In the genomic region with DNA sequence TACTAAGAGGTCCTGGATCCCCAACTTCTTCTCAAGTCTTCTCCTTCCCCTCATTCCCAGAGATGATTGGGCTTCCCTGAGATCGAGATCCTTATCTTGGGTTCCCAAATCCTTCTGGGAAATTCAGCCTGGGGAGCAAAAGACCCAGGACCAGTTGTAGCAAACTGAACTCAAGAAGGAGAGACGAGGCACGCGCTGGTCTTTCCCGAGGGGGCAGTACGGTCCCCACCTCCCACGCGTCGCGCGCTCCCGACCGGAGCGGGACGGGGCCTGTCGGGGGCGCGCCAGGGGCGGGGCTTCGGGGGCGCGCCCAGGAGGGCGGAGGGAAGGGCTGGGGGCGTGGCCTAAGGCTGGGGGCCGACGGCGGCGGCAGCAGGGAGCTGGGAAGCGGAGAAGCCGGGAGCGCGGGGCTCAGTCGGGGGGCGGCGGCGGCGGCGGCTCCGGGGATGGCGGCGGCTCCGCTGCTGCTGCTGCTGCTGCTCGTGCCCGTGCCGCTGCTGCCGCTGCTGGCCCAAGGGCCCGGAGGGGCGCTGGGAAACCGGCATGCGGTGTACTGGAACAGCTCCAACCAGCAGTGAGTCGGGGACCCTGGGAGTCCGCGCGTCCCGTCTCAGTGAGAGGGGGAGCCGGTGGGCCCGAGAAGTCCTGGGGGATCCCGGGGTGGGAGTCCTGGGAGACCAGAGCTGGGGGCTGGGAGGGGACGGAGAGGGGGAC, we compare ENCODE assay signal across 1 cellular context.
TF ChIP-seq lines count a peak whose summit lies in the region.

TSS of gene EFNA3 (plus strand) at position 342 of the 714 bp plus-strand sequence. CDS start at position 447, 105 bp downstream.

TF ChIP-seq in K562, 482 proteins besides CTCF, POLR2A, EP300 and RAD21 (continued from another document):
- TF ChIP-seq IRF1 (CRISPR knock-in tag; IDR thresholded peaks at IDR 0.05; ENCODE audit: borderline replicate concordance) (no peak), MCM7 (IDR thresholded peaks at IDR 0.05) (no peak), CREM (IDR thresholded peaks at IDR 0.05; ENCODE audit: low read depth) (no peak; the same call in 1 of the 2 replicates), U2AF2 (optimal IDR thresholded peaks at IDR 0.05; ENCODE audit: low read depth, low read length) (no peak), TCF7L2 (IDR thresholded peaks at IDR 0.05; ENCODE audit: low read depth, low read length) (no peak), RBM34 (IDR thresholded peaks at IDR 0.05; ENCODE audit: borderline replicate concordance, insufficient read depth, low read length) (no peak), PCBP2 (IDR thresholded peaks at IDR 0.05; ENCODE audit: low read depth, low read length, poor library complexity, severe bottlenecking) (no peak), KAT8 (IDR thresholded peaks at IDR 0.05; ENCODE audit: low read depth) (no peak), E2F3 (CRISPR knock-in tag; IDR thresholded peaks at IDR 0.05) (no peak), ZNF695 (CRISPR knock-in tag; IDR thresholded peaks at IDR 0.05) (no peak), NFE2L1 (tag; IDR thresholded peaks at IDR 0.05; ENCODE audit: borderline replicate concordance, low read depth) (no peak), NCOA6 (IDR thresholded peaks at IDR 0.05) (peak; percentile 73; the same call in 1 of the 2 replicates), ZNF780A (CRISPR knock-in tag; IDR thresholded peaks at IDR 0.05) (no peak), POLR3A (IDR thresholded peaks at IDR 0.05; ENCODE audit: borderline replicate concordance, extremely low read depth, insufficient read depth, insufficient read length) (no peak), SMAD1 (IDR thresholded peaks at IDR 0.05; ENCODE audit: low read depth, low read length, partially characterized antibody) (no peak), ZNF586 (CRISPR knock-in tag; conservative IDR thresholded peaks at IDR 0.05) (no peak), ZNF224 (CRISPR knock-in tag; IDR thresholded peaks at IDR 0.05) (no peak), PYGO2 (tag; IDR thresholded peaks at IDR 0.05) (no peak), ETS2 (tag; IDR thresholded peaks at IDR 0.05; ENCODE audit: borderline replicate concordance, poor library complexity, severe bottlenecking) (no peak), ZNF398 (CRISPR knock-in tag; IDR thresholded peaks at IDR 0.05) (no peak), POLR2AphosphoS5 (IDR thresholded peaks at IDR 0.05; ENCODE audit: control insufficient read depth, insufficient read depth, low read depth, low read length) (peak; percentile 31; the same call in 1 of the 2 replicates), L3MBTL2 (IDR thresholded peaks at IDR 0.05) (peak; percentile 46), FOXJ3 (CRISPR knock-in tag; IDR thresholded peaks at IDR 0.05) (no peak), ERF (CRISPR knock-in tag; IDR thresholded peaks at IDR 0.05) (no peak)
- TF ChIP-seq, protein P1, sequence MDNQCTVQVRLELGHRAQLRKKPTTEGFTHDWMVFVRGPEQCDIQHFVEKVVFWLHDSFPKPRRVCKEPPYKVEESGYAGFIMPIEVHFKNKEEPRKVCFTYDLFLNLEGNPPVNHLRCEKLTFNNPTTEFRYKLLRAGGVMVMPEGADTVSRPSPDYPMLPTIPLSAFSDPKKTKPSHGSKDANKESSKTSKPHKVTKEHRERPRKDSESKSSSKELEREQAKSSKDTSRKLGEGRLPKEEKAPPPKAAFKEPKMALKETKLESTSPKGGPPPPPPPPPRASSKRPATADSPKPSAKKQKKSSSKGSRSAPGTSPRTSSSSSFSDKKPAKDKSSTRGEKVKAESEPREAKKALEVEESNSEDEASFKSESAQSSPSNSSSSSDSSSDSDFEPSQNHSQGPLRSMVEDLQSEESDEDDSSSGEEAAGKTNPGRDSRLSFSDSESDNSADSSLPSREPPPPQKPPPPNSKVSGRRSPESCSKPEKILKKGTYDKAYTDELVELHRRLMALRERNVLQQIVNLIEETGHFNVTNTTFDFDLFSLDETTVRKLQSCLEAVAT (IDR thresholded peaks at IDR 0.05): no peak
